Comparison of ENCODE assay signal across 8 cellular contexts in genomic region chr12:119669744-119670472, GRCh38. TPM values are rescaled to one million over a fixed set of nuclear protein-coding genes. Genes with fewer than 3 reads are reported as not detected.
DNase-seq lines count a peak whose midpoint lies in the region; ATAC-seq and TF ChIP-seq lines count a peak whose summit lies in the region.

No MANE protein-coding gene starts in this region.

- no peaks in the 10 kb centered on the region for H3K27me3 ChIP-seq in heart right ventricle
- H3K27me3 ChIP-seq in upper lobe of right lung = no peaks in the 10 kb centered on the region

- H3K36me3 Mint-ChIP-seq in activated T-helper 17 cell treated with anti-CD3 and anti-CD28 coated beads, Interleukin-2, amount 50 U/mL, for 72 hours (ENCODE audit: low read depth) = peaks cover 67% of the 10 kb centered on the region

- H3K9me3 ChIP-seq in heart right ventricle = no peaks in the 10 kb centered on the region
- no peaks in the 10 kb centered on the region for H3K9me3 ChIP-seq in upper lobe of right lung

- DNase-seq in heart right ventricle (no peak), Right ventricle myocardium superior (no peak), kidney tubule cell (ENCODE audit: low spot score) (peak; percentile 84), upper lobe of right lung (peak; percentile 86), C1 segment of cervical spinal cord (lab: John Stamatoyannopoulos, UW) (no peak), GDM1 (lab: John Stamatoyannopoulos, UW) (no peak), dermis blood vessel endothelial cell (no peak)

- H3K36me3 ChIP-seq in heart right ventricle = peaks cover 0 to 48% (median 19%) of the 10 kb centered on the region in 9 donors
- H3K36me3 ChIP-seq in upper lobe of right lung = peaks cover 51% of the 10 kb centered on the region

- no peaks in the 10 kb centered on the region for H3K9me3 Mint-ChIP-seq in activated T-helper 17 cell treated with anti-CD3 and anti-CD28 coated beads, Interleukin-2, amount 50 U/mL, for 72 hours

- H3K27ac ChIP-seq in heart right ventricle = peak overlapping the region in 6 of 10 donors; percentile 9 to 50 (median 34)
- H3K27ac ChIP-seq in upper lobe of right lung = peak overlapping the region; percentile 76

- peaks cover 40% of the 10 kb centered on the region for H3K4me1 Mint-ChIP-seq in activated T-helper 17 cell treated with anti-CD3 and anti-CD28 coated beads, Interleukin-2, amount 50 U/mL, for 72 hours

- 70 to 78% methylated on average over 11 of the region's 11 CpGs for WGBS in heart right ventricle, 2 donors

- peak overlapping the region; percentile 86 for H3K27ac Mint-ChIP-seq in activated T-helper 17 cell treated with anti-CD3 and anti-CD28 coated beads, Interleukin-2, amount 50 U/mL, for 72 hours

- intact Hi-C loops in heart right ventricle (cut with DNase I) = loop anchor here in 7 of 10 donors (5.0 to 10.0 kb wide), 4 partner anchors 47 to 115 kb away; no protein-coding TSS in a partner anchor
- intact Hi-C loops in Right ventricle myocardium superior (cut with DNase I) = loop anchor here (10.0 kb wide), 1 partner anchor 115 kb away; no protein-coding TSS in a partner anchor
- intact Hi-C loops in upper lobe of right lung (cut with DNase I) = no loop called here

- peak overlapping the region; percentile 87 for H3K4me3 Mint-ChIP-seq in activated T-helper 17 cell treated with anti-CD3 and anti-CD28 coated beads, Interleukin-2, amount 50 U/mL, for 72 hours

- no peaks in the 10 kb centered on the region for H3K27me3 Mint-ChIP-seq in activated T-helper 17 cell treated with anti-CD3 and anti-CD28 coated beads, Interleukin-2, amount 50 U/mL, for 72 hours

- peak overlapping the region in 1 of 10 donors; percentile 2 for H3K4me3 ChIP-seq in heart right ventricle
- peak overlapping the region; percentile 88 for H3K4me3 ChIP-seq in upper lobe of right lung

- TF ChIP-seq CTCF in heart right ventricle (IDR thresholded peaks at IDR 0.05) = no peak
- no peak for TF ChIP-seq CTCF in upper lobe of right lung (IDR thresholded peaks at IDR 0.05)

- ATAC-seq in heart right ventricle (no peak), Right ventricle myocardium superior (ENCODE audit: poor library complexity) (no peak), upper lobe of right lung (peak; percentile 58)
- ATAC-seq in activated T-helper 17 cell treated with anti-CD3 and anti-CD28 coated beads, Interleukin-2, amount 50 U/mL, for 72 hours (replicated peaks) = no peak

- H3K4me1 ChIP-seq in heart right ventricle = peaks cover 7 to 87% (median 67%) of the 10 kb centered on the region in 9 donors
- H3K4me1 ChIP-seq in upper lobe of right lung = peaks cover 65% of the 10 kb centered on the region

RNA-seq across cellular contexts. Expression of gene PRKAB1, which starts 2.0 kb away (rescaled TPM):
- total RNA-seq in heart right ventricle = 10 to 100 TPM in 5 of 10 donors, 1 to 10 TPM in 5; 8.6 to 14.5 (median 10.4) TPM
- 10 to 100 TPM; 13.5 to 14.3 TPM for polyA plus RNA-seq in heart right ventricle
- total RNA-seq in Right ventricle myocardium superior = 9.3 TPM
- 10 to 100 TPM; 26.6 to 28.9 TPM for total RNA-seq in activated T-helper 17 cell treated with anti-CD3 and anti-CD28 coated beads, Interleukin-2, amount 50 U/mL, for 72 hours
- 54.7 TPM for total RNA-seq in upper lobe of right lung
- total RNA-seq in dermis blood vessel endothelial cell = 19.9 and 23.0 TPM in 2 replicates

Comparison
In these comparisons a context has a peak if more than half of its experiments do, and no peak if none do; other contexts are left out.
1. DNase-seq: peak in kidney tubule cell (single experiment) and upper lobe of right lung (single experiment); none in heart right ventricle (0 of 2), Right ventricle myocardium superior (single experiment), C1 segment of cervical spinal cord (0 of 14), GDM1 (single experiment) and dermis blood vessel endothelial cell (single experiment).